In genomic region chr1:70324683-70325082, GRCh38 we compare ENCODE assay signal across 29 cellular contexts. TPM values are rescaled to one million over a fixed set of nuclear protein-coding genes. Genes with fewer than 3 reads are reported as not detected.
DNase-seq lines count a peak whose midpoint lies in the region; ATAC-seq and TF ChIP-seq lines count a peak whose summit lies in the region.
"Had no signal": no experiment of that assay in that cellular context is flagged by ENCODE, and none has a peak within 500 bp of the region (broad histone marks: within the 10 kb centered on the region; RNA-seq: fewer than 3 reads in every experiment).

No MANE protein-coding gene starts in this region.

- no peak for ATAC-seq in natural killer cell treated with Interleukin-12 subunit alpha and Interleukin-12 subunit beta and Interleukin-15 and Interleukin-18, amount 100 ng/mL, for 72 hours
- no peak for ATAC-seq in naive thymus-derived CD8-positive, alpha-beta T cell
- ATAC-seq: activated T-cell treated with anti-CD3 and anti-CD28 coated beads, Interleukin-2, amount 50 U/mL, for 72 hours; body of pancreas; gastrocnemius medialis; HepG2; stimulated activated memory B cell treated with anti-CD40 and anti-IgM and Interleukin-4, amounts not matched to agents 10 μg/mL and 1 μg/mL and 100 μg/mL, for 72 hours had no signal

- peaks cover 6 to 10% of the 10 kb centered on the region in 2 donors for H3K4me1 Mint-ChIP-seq in natural killer cell treated with Interleukin-12 subunit alpha and Interleukin-12 subunit beta and Interleukin-15 and Interleukin-18, amount 100 ng/mL, for 72 hours (ENCODE audit: low read depth in 2 of 2)
- peaks cover 5 to 18% (median 11%) of the 10 kb centered on the region in 4 donors for H3K4me1 Mint-ChIP-seq in naive thymus-derived CD8-positive, alpha-beta T cell
- H3K4me1 Mint-ChIP-seq: nephron progenitor cell had no signal

- H3K4me2 ChIP-seq in Loucy (ENCODE audit: low read depth, low read length, poor library complexity, severe bottlenecking) (no peak overlapping the region), mesendoderm (ENCODE audit: low read length) (no peak overlapping the region)

- no peak overlapping the region for H2BK5ac ChIP-seq in mesendoderm (ENCODE audit: low read length)

- no peaks in the 10 kb centered on the region for H3K36me3 Mint-ChIP-seq in natural killer cell treated with Interleukin-12 subunit alpha and Interleukin-12 subunit beta and Interleukin-15 and Interleukin-18, amount 100 ng/mL, for 72 hours
- H3K36me3 Mint-ChIP-seq in naive thymus-derived CD8-positive, alpha-beta T cell: peaks cover 0 to 55% (median 8%) of the 10 kb centered on the region in 3 donors

- H3K9ac ChIP-seq in Loucy (ENCODE audit: low read depth, low read length, poor library complexity, severe bottlenecking): no peak overlapping the region
- no peak overlapping the region for H3K9ac ChIP-seq in mesendoderm (ENCODE audit: low read length)

- no peak overlapping the region for H3K18ac ChIP-seq in mesendoderm (ENCODE audit: low read length)

- no peaks in the 10 kb centered on the region for H3K27me3 Mint-ChIP-seq in natural killer cell treated with Interleukin-12 subunit alpha and Interleukin-12 subunit beta and Interleukin-15 and Interleukin-18, amount 100 ng/mL, for 72 hours
- no peaks in the 10 kb centered on the region for H3K27me3 Mint-ChIP-seq in naive thymus-derived CD8-positive, alpha-beta T cell
- H3K27me3 Mint-ChIP-seq: stimulated activated memory B cell treated with anti-CD40 and anti-IgM and Interleukin-4, amounts not matched to agents 10 μg/mL and 1 μg/mL and 100 μg/mL, for 72 hours; type B pancreatic cell had no signal

- TF ChIP-seq CTCF in Loucy (conservative IDR thresholded peaks at IDR 0.05; ENCODE audit: low read length): 0 out of 2 replicates have a peak, but pooled peaks have one; percentile 15

- H3K4ac ChIP-seq in mesendoderm (ENCODE audit: low read depth, low read length): no peak overlapping the region

- H3K36me3 ChIP-seq in Loucy (ENCODE audit: insufficient read depth, low read length): peaks cover 40% of the 10 kb centered on the region; the same call in 1 of the 2 replicates
- no peaks in the 10 kb centered on the region for H3K36me3 ChIP-seq in mesendoderm (ENCODE audit: control insufficient read depth, insufficient read depth, low read length)
- H3K36me3 ChIP-seq: adrenal gland, gastrocnemius medialis, ovary had no signal

- peaks cover 2% of the 10 kb centered on the region for H3K79me1 ChIP-seq in mesendoderm (ENCODE audit: low read length)

- no peaks in the 10 kb centered on the region for H3K9me3 Mint-ChIP-seq in natural killer cell treated with Interleukin-12 subunit alpha and Interleukin-12 subunit beta and Interleukin-15 and Interleukin-18, amount 100 ng/mL, for 72 hours
- H3K9me3 Mint-ChIP-seq in naive thymus-derived CD8-positive, alpha-beta T cell: no peaks in the 10 kb centered on the region
- H3K9me3 Mint-ChIP-seq: activated naive CD4-positive, alpha-beta T cell treated with anti-CD3 and anti-CD28 coated beads for 36 hours; activated T-cell treated with anti-CD3 and anti-CD28 coated beads, Interleukin-2, amount 50 U/mL, for 72 hours; nephron progenitor cell; stimulated activated memory B cell treated with anti-CD40 and anti-IgM and Interleukin-4, amounts not matched to agents 10 μg/mL and 1 μg/mL and 100 μg/mL, for 72 hours; type B pancreatic cell had no signal

- no peak overlapping the region for H4K5ac ChIP-seq in mesendoderm (ENCODE audit: low read length)

- POLR2A ChIA-PET in naive thymus-derived CD8-positive, alpha-beta T cell (lab: Charles Lee): no interaction called here

- no peak overlapping the region for H3K27ac Mint-ChIP-seq in natural killer cell treated with Interleukin-12 subunit alpha and Interleukin-12 subunit beta and Interleukin-15 and Interleukin-18, amount 100 ng/mL, for 72 hours
- no peak overlapping the region for H3K27ac Mint-ChIP-seq in naive thymus-derived CD8-positive, alpha-beta T cell
- H3K27ac Mint-ChIP-seq: activated naive CD4-positive, alpha-beta T cell treated with anti-CD3 and anti-CD28 coated beads for 36 hours; activated T-cell treated with anti-CD3 and anti-CD28 coated beads, Interleukin-2, amount 50 U/mL, for 72 hours; nephron progenitor cell; stimulated activated memory B cell treated with anti-CD40 and anti-IgM and Interleukin-4, amounts not matched to agents 10 μg/mL and 1 μg/mL and 100 μg/mL, for 72 hours; type B pancreatic cell had no signal

- H2AK5ac ChIP-seq in mesendoderm (ENCODE audit: low read length): no peak overlapping the region

- no peak overlapping the region for H2AFZ ChIP-seq in Loucy (ENCODE audit: low read length)

- H2BK15ac ChIP-seq in mesendoderm (replicated peaks; ENCODE audit: low read depth): no peak overlapping the region

- H3K9me2 ChIP-seq in Loucy (replicated peaks; ENCODE audit: low read depth, low read length): no peaks in the 10 kb centered on the region

- H3K23ac ChIP-seq in mesendoderm (ENCODE audit: low read length): no peak overlapping the region

- WGBS in mesendoderm (ENCODE audit: extremely low coverage, insufficient coverage, low lambda C conversion rate): no CpG with 5 or more reads among the region's 1 CpG

- H3K4me3 ChIP-seq in Loucy (ENCODE audit: low read length, poor library complexity, severe bottlenecking) (no peak overlapping the region), mesendoderm (ENCODE audit: low read length) (no peak overlapping the region)
- H3K4me3 ChIP-seq: adrenal gland, body of pancreas, gastrocnemius medialis, ovary, SK-N-MC had no signal

- H3K27me3 ChIP-seq in Loucy (ENCODE audit: insufficient read depth, low read length, poor library complexity, severe bottlenecking) (no peaks in the 10 kb centered on the region), mesendoderm (ENCODE audit: insufficient read depth, low read length, poor library complexity) (no peaks in the 10 kb centered on the region)
- H3K27me3 ChIP-seq: adrenal gland, body of pancreas, gastrocnemius medialis, ovary had no signal

- no peak overlapping the region for H3K56ac ChIP-seq in mesendoderm (ENCODE audit: low read length)

- H3K4me3 Mint-ChIP-seq in natural killer cell treated with Interleukin-12 subunit alpha and Interleukin-12 subunit beta and Interleukin-15 and Interleukin-18, amount 100 ng/mL, for 72 hours: no peak overlapping the region
- H3K4me3 Mint-ChIP-seq in naive thymus-derived CD8-positive, alpha-beta T cell: no peak overlapping the region
- H3K4me3 Mint-ChIP-seq: activated naive CD4-positive, alpha-beta T cell treated with anti-CD3 and anti-CD28 coated beads for 36 hours; activated T-cell treated with anti-CD3 and anti-CD28 coated beads, Interleukin-2, amount 50 U/mL, for 72 hours; nephron progenitor cell; stimulated activated memory B cell treated with anti-CD40 and anti-IgM and Interleukin-4, amounts not matched to agents 10 μg/mL and 1 μg/mL and 100 μg/mL, for 72 hours; type B pancreatic cell had no signal

- H4K8ac ChIP-seq in mesendoderm (ENCODE audit: low read depth, low read length): no peak overlapping the region

- H3K4me1 ChIP-seq in Loucy (ENCODE audit: insufficient read depth, low read length, poor library complexity, severe bottlenecking): no peaks in the 10 kb centered on the region
- no peaks in the 10 kb centered on the region for H3K4me1 ChIP-seq in mesendoderm (ENCODE audit: control insufficient read depth, low read depth, low read length)
- H3K4me1 ChIP-seq: body of pancreas, Caco-2 had no signal

- DNase-seq in Daoy (ENCODE audit: low read depth): peak; percentile 28
- peak; percentile 29 for DNase-seq in amniotic epithelial cell (ENCODE audit: low read depth)
- DNase-seq in mesendoderm: peak; percentile 51
- DNase-seq in activated effector memory CD4-positive, alpha-beta T cell treated with Interleukin-2 at 50 U/mL for 16 hours: no peak
- DNase-seq in natural killer cell treated with Interleukin-12 subunit alpha and Interleukin-12 subunit beta and Interleukin-15 and Interleukin-18, amount 100 ng/mL, for 72 hours (ENCODE audit: low spot score): no peak
- no peak for DNase-seq in naive thymus-derived CD8-positive, alpha-beta T cell
- DNase-seq: activated CD4-positive, alpha-beta T cell treated with anti-CD3 and anti-CD28 coated beads, Interleukin-2, amount 50 U/mL, for 48 hours; activated CD4-positive, CD25-positive, alpha-beta regulatory T cell treated with anti-CD3 and anti-CD28 coated beads, Interleukin-2, amount 50 U/mL, for 72 hours; activated naive CD4-positive, alpha-beta T cell treated with anti-CD3 and anti-CD28 coated beads for 36 hours; activated T-cell treated with anti-CD3 and anti-CD28 coated beads, Interleukin-2, amount 50 U/mL, for 72 hours; body of pancreas; C1 segment of cervical spinal cord; cerebellar nuclear complex; DMS79 treated with DMSO at 0.1 percent for 48 hours; gastrocnemius medialis; hippocampal formation; NCI-H1092; NCI-H187; NCI-H2171; NCI-H510A; nephron progenitor cell; ovary had no signal

- H4K20me1 ChIP-seq in Loucy (ENCODE audit: insufficient read depth, low read length, poor library complexity, severe bottlenecking): peaks cover 6% of the 10 kb centered on the region

- no peaks in the 10 kb centered on the region for H3K9me3 ChIP-seq in Loucy (ENCODE audit: insufficient read depth, low read depth, low read length)
- H3K9me3 ChIP-seq: adrenal gland, body of pancreas, Caco-2, gastrocnemius medialis, ovary had no signal

- H3K27ac ChIP-seq in mesendoderm (ENCODE audit: low read depth, low read length): no peak overlapping the region
- H3K27ac ChIP-seq: adrenal gland, body of pancreas, gastrocnemius medialis, ovary, SK-N-MC had no signal

- H3F3A ChIP-seq in Loucy (ENCODE audit: low read depth): no peaks in the 10 kb centered on the region

- H2BK120ac ChIP-seq in mesendoderm (ENCODE audit: low read depth, low read length): no peak overlapping the region

- H3K79me2 ChIP-seq in Loucy (ENCODE audit: insufficient read depth, low read length) (peaks cover 50% of the 10 kb centered on the region), mesendoderm (ENCODE audit: control insufficient read depth, insufficient read depth, low read length) (peaks cover 3% of the 10 kb centered on the region)

RNA-seq across cellular contexts. Expression of gene ANKRD13C, which starts 29.8 kb away (rescaled TPM):
- total RNA-seq in Daoy (2014; rRNA removed; shearing (Covaris generic)): 29.9 and 30.6 TPM in 2 replicates
- 19.4 TPM for polyA plus RNA-seq in mesendoderm (2013, experiment 1 of 2)
- polyA plus RNA-seq in mesendoderm (2013, experiment 2 of 2): 18.5 TPM
- 10 to 100 TPM; 27.0 to 33.2 TPM for total RNA-seq in natural killer cell treated with Interleukin-12 subunit alpha and Interleukin-12 subunit beta and Interleukin-15 and Interleukin-18, amount 100 ng/mL, for 72 hours
- 10 to 100 TPM; 30.3 to 33.0 TPM for total RNA-seq in naive thymus-derived CD8-positive, alpha-beta T cell
- 10 to 100 TPM in 2 of 3 donors, 1 to 10 TPM in 1; 9.2 to 14.9 (median 10.5) TPM for polyA plus RNA-seq in naive thymus-derived CD8-positive, alpha-beta T cell

Comparison
In these comparisons a context has a peak if more than half of its experiments do, and no peak if none do; other contexts are left out.
1. DNase-seq: peak in Daoy (single experiment), amniotic epithelial cell (single experiment) and mesendoderm (single experiment); none in activated effector memory CD4-positive, alpha-beta T cell treated with Interleukin-2 at 50 U/mL for 16 hours (single experiment), natural killer cell treated with Interleukin-12 subunit alpha and Interleukin-12 subunit beta and Interleukin-15 and Interleukin-18, amount 100 ng/mL, for 72 hours (single experiment) and naive thymus-derived CD8-positive, alpha-beta T cell (0 of 10).